In genomic region chr17:70324031-70324430, GRCh38 we compare ENCODE assay signal across 29 cellular contexts.
"Had no signal": no experiment of that assay in that cellular context is flagged by ENCODE, and none has a peak within 500 bp of the region (broad histone marks: within the 10 kb centered on the region; RNA-seq: fewer than 3 reads in every experiment).

No MANE protein-coding gene starts in this region.

- H3K27ac ChIP-seq: ascending aorta, cardiac muscle cell, VCaP had no signal

- ATAC-seq: activated CD4-positive, alpha-beta T cell treated with anti-CD3 and anti-CD28 coated beads for 36 hours; activated CD4-positive, CD25-positive, alpha-beta regulatory T cell treated with anti-CD3 and anti-CD28 coated beads, Interleukin-2, amount 50 U/mL, for 24 hours; activated CD8-positive, alpha-beta memory T cell treated with anti-CD3 and anti-CD28 coated beads, Interleukin-2, amount 10 ng/mL, durations not matched to agents 7 days and 5 days; activated CD8-positive, alpha-beta T cell treated with anti-CD3 and anti-CD28 coated beads, Interleukin-2, amount 10 ng/mL, durations not matched to agents 7 days and 5 days; activated naive CD8-positive, alpha-beta T cell treated with anti-CD3 and anti-CD28 coated beads, Interleukin-2, amount 50 U/mL, for 24 hours had no signal

- H3K36me3 ChIP-seq: ascending aorta, cardiac muscle cell had no signal

- H3K4me1 ChIP-seq: ascending aorta had no signal

- H3K9me3 ChIP-seq: ascending aorta had no signal

- H3K27me3 ChIP-seq: ascending aorta, cardiac muscle cell had no signal

- DNase-seq: activated CD4-positive, alpha-beta memory T cell treated with anti-CD3 and anti-CD28 coated beads, Interleukin-2, amount 10 ng/mL, durations not matched to agents 7 days and 5 days; activated CD4-positive, alpha-beta T cell treated with anti-CD3 and anti-CD28 coated beads for 1 hour; activated CD4-positive, alpha-beta T cell treated with anti-CD3 and anti-CD28 coated beads for 36 hours; activated CD4-positive, alpha-beta T cell treated with anti-CD3 and anti-CD28 coated beads for 48 hours; activated CD4-positive, alpha-beta T cell treated with anti-CD3 and anti-CD28 coated beads, Interleukin-2, amount 10 ng/mL, durations not matched to agents 7 days and 5 days; activated CD4-positive, alpha-beta T cell treated with anti-CD3 and anti-CD28 coated beads, Interleukin-2, amount 50 U/mL, for 48 hours; activated CD4-positive, CD25-positive, alpha-beta regulatory T cell; activated CD8-positive, alpha-beta memory T cell treated with anti-CD3 and anti-CD28 coated beads for 24 hours; activated CD8-positive, alpha-beta memory T cell treated with anti-CD3 and anti-CD28 coated beads, Interleukin-2, amount 10 ng/mL, durations not matched to agents 7 days and 5 days; activated CD8-positive, alpha-beta memory T cell treated with anti-CD3 and anti-CD28 coated beads, Interleukin-2, amount 50 U/mL, for 48 hours; activated CD8-positive, alpha-beta T cell treated with anti-CD3 and anti-CD28 coated beads, Interleukin-2, amount 10 ng/mL, durations not matched to agents 7 days and 5 days; activated effector memory CD4-positive, alpha-beta T cell treated with Interleukin-2 at 50 U/mL for 16 hours; activated gamma-delta T cell; activated naive CD4-positive, alpha-beta T cell treated with anti-CD3 and anti-CD28 coated beads, Interleukin-2, amount 10 ng/mL, durations not matched to agents 7 days and 5 days; activated naive CD4-positive, alpha-beta T cell treated with Interleukin-2 at 50 U/mL for 16 hours; activated naive CD8-positive, alpha-beta T cell treated with anti-CD3 and anti-CD28 coated beads, Interleukin-2, amount 10 ng/mL, durations not matched to agents 7 days and 5 days; activated naive CD8-positive, alpha-beta T cell treated with anti-CD3 and anti-CD28 coated beads, Interleukin-2, amount 50 U/mL, for 24 hours; activated T-cell treated with anti-CD3 and anti-CD28 coated beads, Interleukin-2, amount 50 U/mL, for 24 hours; activated T-cell treated with anti-CD3 and anti-CD28 coated beads, Interleukin-2, amount 50 U/mL, for 48 hours; amygdala; anterior cingulate cortex; caudate nucleus; cerebellar nuclear complex; T-helper 2 cell; T-helper 9 cell had no signal

- H3K4me3 ChIP-seq: ascending aorta, cardiac muscle cell had no signal
